In the genomic region with DNA sequence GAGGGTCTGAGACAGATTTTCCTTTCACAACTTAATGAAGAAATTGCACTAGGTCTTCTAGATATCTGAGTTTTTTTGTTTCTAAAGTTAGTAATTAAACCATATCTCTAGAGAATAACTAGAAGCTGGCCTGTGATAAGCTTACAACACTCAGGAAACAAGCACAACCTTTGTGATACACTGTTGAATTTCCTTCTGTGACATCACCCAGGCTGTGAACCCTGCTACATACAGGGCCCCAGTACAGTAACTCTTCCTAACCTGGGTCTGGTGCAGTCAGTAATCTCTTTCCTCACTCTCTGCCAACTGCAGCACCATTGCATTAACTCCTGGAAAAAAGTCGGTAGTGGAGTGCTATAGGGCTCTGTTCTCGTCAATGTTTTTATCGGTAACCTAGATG, we compare ENCODE assay signal across 1 cellular context.
TF ChIP-seq lines count a peak whose summit lies in the region.

No MANE protein-coding gene starts in this region.

TF ChIP-seq in HepG2, 621 proteins besides CTCF, POLR2A, EP300 and RAD21 (continued from another document and continues in another):
- TF ChIP-seq, protein P1, sequence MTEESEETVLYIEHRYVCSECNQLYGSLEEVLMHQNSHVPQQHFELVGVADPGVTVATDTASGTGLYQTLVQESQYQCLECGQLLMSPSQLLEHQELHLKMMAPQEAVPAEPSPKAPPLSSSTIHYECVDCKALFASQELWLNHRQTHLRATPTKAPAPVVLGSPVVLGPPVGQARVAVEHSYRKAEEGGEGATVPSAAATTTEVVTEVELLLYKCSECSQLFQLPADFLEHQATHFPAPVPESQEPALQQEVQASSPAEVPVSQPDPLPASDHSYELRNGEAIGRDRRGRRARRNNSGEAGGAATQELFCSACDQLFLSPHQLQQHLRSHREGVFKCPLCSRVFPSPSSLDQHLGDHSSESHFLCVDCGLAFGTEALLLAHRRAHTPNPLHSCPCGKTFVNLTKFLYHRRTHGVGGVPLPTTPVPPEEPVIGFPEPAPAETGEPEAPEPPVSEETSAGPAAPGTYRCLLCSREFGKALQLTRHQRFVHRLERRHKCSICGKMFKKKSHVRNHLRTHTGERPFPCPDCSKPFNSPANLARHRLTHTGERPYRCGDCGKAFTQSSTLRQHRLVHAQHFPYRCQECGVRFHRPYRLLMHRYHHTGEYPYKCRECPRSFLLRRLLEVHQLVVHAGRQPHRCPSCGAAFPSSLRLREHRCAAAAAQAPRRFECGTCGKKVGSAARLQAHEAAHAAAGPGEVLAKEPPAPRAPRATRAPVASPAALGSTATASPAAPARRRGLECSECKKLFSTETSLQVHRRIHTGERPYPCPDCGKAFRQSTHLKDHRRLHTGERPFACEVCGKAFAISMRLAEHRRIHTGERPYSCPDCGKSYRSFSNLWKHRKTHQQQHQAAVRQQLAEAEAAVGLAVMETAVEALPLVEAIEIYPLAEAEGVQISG (CRISPR knock-in tag; IDR thresholded peaks at IDR 0.05), result no peak
- TF ChIP-seq SUZ12 (IDR thresholded peaks at IDR 0.05; ENCODE audit: low read depth, low read length), result no peak
- no peak for TF ChIP-seq KDM3A (CRISPR knock-in tag; IDR thresholded peaks at IDR 0.05; ENCODE audit: low read depth)
- TF ChIP-seq ZFX (CRISPR knock-in tag; IDR thresholded peaks at IDR 0.05; ENCODE audit: low read depth), result peak; percentile 44
- TF ChIP-seq ZNF317 (CRISPR knock-in tag; IDR thresholded peaks at IDR 0.05), result no peak
- TF ChIP-seq KDM6A (CRISPR knock-in tag; IDR thresholded peaks at IDR 0.05; ENCODE audit: low read depth), result no peak
- TF ChIP-seq ELF3 (CRISPR knock-in tag; IDR thresholded peaks at IDR 0.05), result peak; percentile 65
- TF ChIP-seq ZNF841 (CRISPR knock-in tag; IDR thresholded peaks at IDR 0.05; ENCODE audit: borderline replicate concordance), result no peak
- no peak for TF ChIP-seq TRIM24 (CRISPR knock-in tag; IDR thresholded peaks at IDR 0.05)
- no peak for TF ChIP-seq ZBTB7A (CRISPR knock-in tag; IDR thresholded peaks at IDR 0.05)
- TF ChIP-seq, protein P2, sequence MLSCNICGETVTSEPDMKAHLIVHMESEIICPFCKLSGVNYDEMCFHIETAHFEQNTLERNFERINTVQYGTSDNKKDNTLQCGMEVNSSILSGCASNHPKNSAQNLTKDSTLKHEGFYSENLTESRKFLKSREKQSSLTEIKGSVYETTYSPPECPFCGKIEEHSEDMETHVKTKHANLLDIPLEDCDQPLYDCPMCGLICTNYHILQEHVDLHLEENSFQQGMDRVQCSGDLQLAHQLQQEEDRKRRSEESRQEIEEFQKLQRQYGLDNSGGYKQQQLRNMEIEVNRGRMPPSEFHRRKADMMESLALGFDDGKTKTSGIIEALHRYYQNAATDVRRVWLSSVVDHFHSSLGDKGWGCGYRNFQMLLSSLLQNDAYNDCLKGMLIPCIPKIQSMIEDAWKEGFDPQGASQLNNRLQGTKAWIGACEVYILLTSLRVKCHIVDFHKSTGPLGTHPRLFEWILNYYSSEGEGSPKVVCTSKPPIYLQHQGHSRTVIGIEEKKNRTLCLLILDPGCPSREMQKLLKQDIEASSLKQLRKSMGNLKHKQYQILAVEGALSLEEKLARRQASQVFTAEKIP (CRISPR knock-in tag; IDR thresholded peaks at IDR 0.05; ENCODE audit: borderline replicate concordance), result no peak
- no peak for TF ChIP-seq ZKSCAN5 (CRISPR knock-in tag; IDR thresholded peaks at IDR 0.05)
- no peak for TF ChIP-seq ZNF558 (CRISPR knock-in tag; IDR thresholded peaks at IDR 0.05; ENCODE audit: borderline replicate concordance)
- no peak for TF ChIP-seq ZSCAN20 (CRISPR knock-in tag; IDR thresholded peaks at IDR 0.05; ENCODE audit: borderline replicate concordance)
- TF ChIP-seq, protein P3, sequence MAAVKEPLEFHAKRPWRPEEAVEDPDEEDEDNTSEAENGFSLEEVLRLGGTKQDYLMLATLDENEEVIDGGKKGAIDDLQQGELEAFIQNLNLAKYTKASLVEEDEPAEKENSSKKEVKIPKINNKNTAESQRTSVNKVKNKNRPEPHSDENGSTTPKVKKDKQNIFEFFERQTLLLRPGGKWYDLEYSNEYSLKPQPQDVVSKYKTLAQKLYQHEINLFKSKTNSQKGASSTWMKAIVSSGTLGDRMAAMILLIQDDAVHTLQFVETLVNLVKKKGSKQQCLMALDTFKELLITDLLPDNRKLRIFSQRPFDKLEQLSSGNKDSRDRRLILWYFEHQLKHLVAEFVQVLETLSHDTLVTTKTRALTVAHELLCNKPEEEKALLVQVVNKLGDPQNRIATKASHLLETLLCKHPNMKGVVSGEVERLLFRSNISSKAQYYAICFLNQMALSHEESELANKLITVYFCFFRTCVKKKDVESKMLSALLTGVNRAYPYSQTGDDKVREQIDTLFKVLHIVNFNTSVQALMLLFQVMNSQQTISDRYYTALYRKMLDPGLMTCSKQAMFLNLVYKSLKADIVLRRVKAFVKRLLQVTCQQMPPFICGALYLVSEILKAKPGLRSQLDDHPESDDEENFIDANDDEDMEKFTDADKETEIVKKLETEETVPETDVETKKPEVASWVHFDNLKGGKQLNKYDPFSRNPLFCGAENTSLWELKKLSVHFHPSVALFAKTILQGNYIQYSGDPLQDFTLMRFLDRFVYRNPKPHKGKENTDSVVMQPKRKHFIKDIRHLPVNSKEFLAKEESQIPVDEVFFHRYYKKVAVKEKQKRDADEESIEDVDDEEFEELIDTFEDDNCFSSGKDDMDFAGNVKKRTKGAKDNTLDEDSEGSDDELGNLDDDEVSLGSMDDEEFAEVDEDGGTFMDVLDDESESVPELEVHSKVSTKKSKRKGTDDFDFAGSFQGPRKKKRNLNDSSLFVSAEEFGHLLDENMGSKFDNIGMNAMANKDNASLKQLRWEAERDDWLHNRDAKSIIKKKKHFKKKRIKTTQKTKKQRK (IDR thresholded peaks at IDR 0.05; ENCODE audit: low read length), result no peak
- peak; percentile 19; the same call in 1 of the 2 replicates for TF ChIP-seq HNF4A (CRISPR knock-in tag; IDR thresholded peaks at IDR 0.05)
- TF ChIP-seq ZNF850 (CRISPR knock-in tag; conservative IDR thresholded peaks at IDR 0.05), result no peak
- TF ChIP-seq MATR3 (CRISPR knock-in tag; IDR thresholded peaks at IDR 0.05), result no peak
- TF ChIP-seq YEATS2 (CRISPR knock-in tag; IDR thresholded peaks at IDR 0.05; ENCODE audit: borderline replicate concordance), result no peak
- TF ChIP-seq, protein P4, sequence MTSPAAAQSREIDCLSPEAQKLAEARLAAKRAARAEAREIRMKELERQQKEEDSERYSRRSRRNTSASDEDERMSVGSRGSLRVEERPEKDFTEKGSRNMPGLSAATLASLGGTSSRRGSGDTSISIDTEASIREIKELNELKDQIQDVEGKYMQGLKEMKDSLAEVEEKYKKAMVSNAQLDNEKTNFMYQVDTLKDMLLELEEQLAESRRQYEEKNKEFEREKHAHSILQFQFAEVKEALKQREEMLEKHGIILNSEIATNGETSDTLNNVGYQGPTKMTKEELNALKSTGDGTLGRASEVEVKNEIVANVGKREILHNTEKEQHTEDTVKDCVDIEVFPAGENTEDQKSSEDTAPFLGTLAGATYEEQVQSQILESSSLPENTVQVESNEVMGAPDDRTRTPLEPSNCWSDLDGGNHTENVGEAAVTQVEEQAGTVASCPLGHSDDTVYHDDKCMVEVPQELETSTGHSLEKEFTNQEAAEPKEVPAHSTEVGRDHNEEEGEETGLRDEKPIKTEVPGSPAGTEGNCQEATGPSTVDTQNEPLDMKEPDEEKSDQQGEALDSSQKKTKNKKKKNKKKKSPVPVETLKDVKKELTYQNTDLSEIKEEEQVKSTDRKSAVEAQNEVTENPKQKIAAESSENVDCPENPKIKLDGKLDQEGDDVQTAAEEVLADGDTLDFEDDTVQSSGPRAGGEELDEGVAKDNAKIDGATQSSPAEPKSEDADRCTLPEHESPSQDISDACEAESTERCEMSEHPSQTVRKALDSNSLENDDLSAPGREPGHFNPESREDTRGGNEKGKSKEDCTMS (CRISPR knock-in tag; conservative IDR thresholded peaks at IDR 0.05), result no peak
- TF ChIP-seq RFX1 (IDR thresholded peaks at IDR 0.05), result no peak
- TF ChIP-seq, protein P5, sequence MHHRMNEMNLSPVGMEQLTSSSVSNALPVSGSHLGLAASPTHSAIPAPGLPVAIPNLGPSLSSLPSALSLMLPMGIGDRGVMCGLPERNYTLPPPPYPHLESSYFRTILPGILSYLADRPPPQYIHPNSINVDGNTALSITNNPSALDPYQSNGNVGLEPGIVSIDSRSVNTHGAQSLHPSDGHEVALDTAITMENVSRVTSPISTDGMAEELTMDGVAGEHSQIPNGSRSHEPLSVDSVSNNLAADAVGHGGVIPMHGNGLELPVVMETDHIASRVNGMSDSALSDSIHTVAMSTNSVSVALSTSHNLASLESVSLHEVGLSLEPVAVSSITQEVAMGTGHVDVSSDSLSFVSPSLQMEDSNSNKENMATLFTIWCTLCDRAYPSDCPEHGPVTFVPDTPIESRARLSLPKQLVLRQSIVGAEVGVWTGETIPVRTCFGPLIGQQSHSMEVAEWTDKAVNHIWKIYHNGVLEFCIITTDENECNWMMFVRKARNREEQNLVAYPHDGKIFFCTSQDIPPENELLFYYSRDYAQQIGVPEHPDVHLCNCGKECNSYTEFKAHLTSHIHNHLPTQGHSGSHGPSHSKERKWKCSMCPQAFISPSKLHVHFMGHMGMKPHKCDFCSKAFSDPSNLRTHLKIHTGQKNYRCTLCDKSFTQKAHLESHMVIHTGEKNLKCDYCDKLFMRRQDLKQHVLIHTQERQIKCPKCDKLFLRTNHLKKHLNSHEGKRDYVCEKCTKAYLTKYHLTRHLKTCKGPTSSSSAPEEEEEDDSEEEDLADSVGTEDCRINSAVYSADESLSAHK (CRISPR knock-in tag; IDR thresholded peaks at IDR 0.05; ENCODE audit: borderline replicate concordance), result no peak
- TF ChIP-seq, protein P6, sequence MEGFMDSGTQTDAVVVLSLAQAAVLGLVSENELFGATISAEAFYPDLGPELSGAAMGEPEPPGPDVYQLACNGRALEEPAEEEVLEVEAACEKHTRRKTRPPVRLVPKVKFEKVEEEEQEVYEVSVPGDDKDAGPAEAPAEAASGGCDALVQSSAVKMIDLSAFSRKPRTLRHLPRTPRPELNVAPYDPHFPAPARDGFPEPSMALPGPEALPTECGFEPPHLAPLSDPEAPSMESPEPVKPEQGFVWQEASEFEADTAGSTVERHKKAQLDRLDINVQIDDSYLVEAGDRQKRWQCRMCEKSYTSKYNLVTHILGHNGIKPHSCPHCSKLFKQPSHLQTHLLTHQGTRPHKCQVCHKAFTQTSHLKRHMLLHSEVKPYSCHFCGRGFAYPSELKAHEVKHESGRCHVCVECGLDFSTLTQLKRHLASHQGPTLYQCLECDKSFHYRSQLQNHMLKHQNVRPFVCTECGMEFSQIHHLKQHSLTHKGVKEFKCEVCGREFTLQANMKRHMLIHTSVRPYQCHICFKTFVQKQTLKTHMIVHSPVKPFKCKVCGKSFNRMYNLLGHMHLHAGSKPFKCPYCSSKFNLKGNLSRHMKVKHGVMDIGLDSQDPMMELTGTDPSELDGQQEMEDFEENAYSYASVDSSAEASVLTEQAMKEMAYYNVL (CRISPR knock-in tag; IDR thresholded peaks at IDR 0.05; ENCODE audit: borderline replicate concordance), result no peak
- TF ChIP-seq PCBP1 (IDR thresholded peaks at IDR 0.05; ENCODE audit: borderline replicate concordance, low read depth, low read length), result no peak
- no peak for TF ChIP-seq ZNF563 (CRISPR knock-in tag; IDR thresholded peaks at IDR 0.05)
- TF ChIP-seq RARA (CRISPR knock-in tag; IDR thresholded peaks at IDR 0.05), result peak; percentile 25; the same call in 1 of the 2 replicates
- TF ChIP-seq RBFOX2 (IDR thresholded peaks at IDR 0.05; ENCODE audit: low read depth, low read length), result no peak
- no peak for TF ChIP-seq SSRP1 (CRISPR knock-in tag; IDR thresholded peaks at IDR 0.05)
- TF ChIP-seq ZNF33B (CRISPR knock-in tag; IDR thresholded peaks at IDR 0.05), result no peak
- TF ChIP-seq PLRG1 (conservative IDR thresholded peaks at IDR 0.05), result no peak
- TF ChIP-seq ZNF232 (CRISPR knock-in tag; IDR thresholded peaks at IDR 0.05; ENCODE audit: borderline replicate concordance), result no peak
- no peak for TF ChIP-seq WIZ (CRISPR knock-in tag; IDR thresholded peaks at IDR 0.05)
- TF ChIP-seq, protein P7, sequence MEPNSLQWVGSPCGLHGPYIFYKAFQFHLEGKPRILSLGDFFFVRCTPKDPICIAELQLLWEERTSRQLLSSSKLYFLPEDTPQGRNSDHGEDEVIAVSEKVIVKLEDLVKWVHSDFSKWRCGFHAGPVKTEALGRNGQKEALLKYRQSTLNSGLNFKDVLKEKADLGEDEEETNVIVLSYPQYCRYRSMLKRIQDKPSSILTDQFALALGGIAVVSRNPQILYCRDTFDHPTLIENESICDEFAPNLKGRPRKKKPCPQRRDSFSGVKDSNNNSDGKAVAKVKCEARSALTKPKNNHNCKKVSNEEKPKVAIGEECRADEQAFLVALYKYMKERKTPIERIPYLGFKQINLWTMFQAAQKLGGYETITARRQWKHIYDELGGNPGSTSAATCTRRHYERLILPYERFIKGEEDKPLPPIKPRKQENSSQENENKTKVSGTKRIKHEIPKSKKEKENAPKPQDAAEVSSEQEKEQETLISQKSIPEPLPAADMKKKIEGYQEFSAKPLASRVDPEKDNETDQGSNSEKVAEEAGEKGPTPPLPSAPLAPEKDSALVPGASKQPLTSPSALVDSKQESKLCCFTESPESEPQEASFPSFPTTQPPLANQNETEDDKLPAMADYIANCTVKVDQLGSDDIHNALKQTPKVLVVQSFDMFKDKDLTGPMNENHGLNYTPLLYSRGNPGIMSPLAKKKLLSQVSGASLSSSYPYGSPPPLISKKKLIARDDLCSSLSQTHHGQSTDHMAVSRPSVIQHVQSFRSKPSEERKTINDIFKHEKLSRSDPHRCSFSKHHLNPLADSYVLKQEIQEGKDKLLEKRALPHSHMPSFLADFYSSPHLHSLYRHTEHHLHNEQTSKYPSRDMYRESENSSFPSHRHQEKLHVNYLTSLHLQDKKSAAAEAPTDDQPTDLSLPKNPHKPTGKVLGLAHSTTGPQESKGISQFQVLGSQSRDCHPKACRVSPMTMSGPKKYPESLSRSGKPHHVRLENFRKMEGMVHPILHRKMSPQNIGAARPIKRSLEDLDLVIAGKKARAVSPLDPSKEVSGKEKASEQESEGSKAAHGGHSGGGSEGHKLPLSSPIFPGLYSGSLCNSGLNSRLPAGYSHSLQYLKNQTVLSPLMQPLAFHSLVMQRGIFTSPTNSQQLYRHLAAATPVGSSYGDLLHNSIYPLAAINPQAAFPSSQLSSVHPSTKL (CRISPR knock-in tag; IDR thresholded peaks at IDR 0.05), result 0 out of 2 replicates have a peak, but pooled peaks have one; percentile 9
- TF ChIP-seq ZNF644 (CRISPR knock-in tag; IDR thresholded peaks at IDR 0.05; ENCODE audit: low read depth), result no peak
- no peak for TF ChIP-seq SATB2 (CRISPR knock-in tag; IDR thresholded peaks at IDR 0.05)
- no peak for TF ChIP-seq SALL2 (CRISPR knock-in tag; IDR thresholded peaks at IDR 0.05)
- no peak for TF ChIP-seq CBX1 (IDR thresholded peaks at IDR 0.05; ENCODE audit: low read depth)
- TF ChIP-seq, protein P8, sequence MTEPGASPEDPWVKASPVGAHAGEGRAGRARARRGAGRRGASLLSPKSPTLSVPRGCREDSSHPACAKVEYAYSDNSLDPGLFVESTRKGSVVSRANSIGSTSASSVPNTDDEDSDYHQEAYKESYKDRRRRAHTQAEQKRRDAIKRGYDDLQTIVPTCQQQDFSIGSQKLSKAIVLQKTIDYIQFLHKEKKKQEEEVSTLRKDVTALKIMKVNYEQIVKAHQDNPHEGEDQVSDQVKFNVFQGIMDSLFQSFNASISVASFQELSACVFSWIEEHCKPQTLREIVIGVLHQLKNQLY (CRISPR knock-in tag; IDR thresholded peaks at IDR 0.05), result no peak
- TF ChIP-seq ZNF124 (CRISPR knock-in tag; IDR thresholded peaks at IDR 0.05), result no peak
- TF ChIP-seq BRD4 (CRISPR knock-in tag; IDR thresholded peaks at IDR 0.05), result no peak
- no peak for TF ChIP-seq HNRNPH1 (optimal IDR thresholded peaks at IDR 0.05; ENCODE audit: low read depth, low read length)
- no peak for TF ChIP-seq ELF1 (CRISPR knock-in tag; IDR thresholded peaks at IDR 0.05)
- TF ChIP-seq ZNF543 (CRISPR knock-in tag; IDR thresholded peaks at IDR 0.05), result no peak
- no peak for TF ChIP-seq ZNF3 (CRISPR knock-in tag; IDR thresholded peaks at IDR 0.05)
- TF ChIP-seq U2AF1 (optimal IDR thresholded peaks at IDR 0.05; ENCODE audit: low read depth, low read length), result no peak
- TF ChIP-seq MAFG (CRISPR knock-in tag; IDR thresholded peaks at IDR 0.05), result no peak
- no peak for TF ChIP-seq ZNF136 (CRISPR knock-in tag; IDR thresholded peaks at IDR 0.05; ENCODE audit: low read depth)
